ENCODE assay signal across 8 cellular contexts in genomic region chr14:55766071-55766470, GRCh38.
"Had no signal": no experiment of that assay in that cellular context is flagged by ENCODE, and none has a peak within 500 bp of the region (broad histone marks: within the 10 kb centered on the region; RNA-seq: fewer than 3 reads in every experiment).

No MANE protein-coding gene starts in this region.

- H3K4me1 Mint-ChIP-seq: IgD-negative memory B cell had no signal

- FAIRE-seq: H54, HepG2 had no signal

- H3K27ac ChIP-seq: HL-60 had no signal

- H3K36me3 Mint-ChIP-seq: IgD-negative memory B cell had no signal

- DNase-seq: GOT3, H9, HCEC 1CT, KG1 had no signal

- H3K4me3 Mint-ChIP-seq: H9, IgD-negative memory B cell had no signal

- H3K27ac Mint-ChIP-seq: IgD-negative memory B cell had no signal

- ATAC-seq: HepG2 had no signal
